Comparison of ENCODE assay signal across 1 cellular context in the genomic region with DNA sequence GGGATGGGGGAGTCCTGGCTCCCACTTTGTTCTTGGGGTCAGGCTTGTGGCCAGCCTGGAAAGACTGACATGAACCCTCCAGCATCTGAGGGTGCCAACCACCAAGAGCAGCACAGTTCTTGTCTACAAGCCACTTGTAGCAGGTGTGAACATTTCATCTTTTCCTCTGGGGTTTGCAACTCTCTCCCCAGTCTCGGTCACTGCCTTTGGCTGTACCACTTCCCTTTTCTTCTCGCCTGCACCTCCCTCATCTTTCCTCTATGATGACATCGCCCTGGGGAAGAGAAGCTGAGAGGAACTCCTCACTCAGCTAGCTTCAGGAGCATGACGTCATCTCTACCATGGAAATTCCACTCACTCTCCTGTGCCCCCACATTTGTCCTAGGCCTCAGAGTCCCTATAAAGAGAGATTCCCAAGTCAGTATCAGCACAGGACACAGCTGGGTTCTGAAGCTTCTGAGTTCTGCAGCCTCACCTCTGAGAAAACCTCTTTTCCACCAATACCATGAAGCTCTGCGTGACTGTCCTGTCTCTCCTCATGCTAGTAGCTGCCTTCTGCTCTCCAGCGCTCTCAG.
TF ChIP-seq lines count a peak whose summit lies in the region.

Gene CCL4 (plus strand): TSS at position 427 of the 575 bp plus-strand sequence. CDS start 79 bp downstream, at position 506.

TF ChIP-seq in HEK293, 187 proteins besides CTCF, POLR2A, EP300 and RAD21 (continued from another document):
- TF ChIP-seq ZNF692 (tag by site-specific recombination; IDR thresholded peaks at IDR 0.05) (0 out of 2 replicates have a peak, but pooled peaks have one; percentile 19), ZNF660 (tag by site-specific recombination; IDR thresholded peaks at IDR 0.05) (peak; percentile 58; the same call in 1 of the 2 replicates), ZNF629 (tag by site-specific recombination; IDR thresholded peaks at IDR 0.05) (peak; percentile 91)
- TF ChIP-seq, protein P1, sequence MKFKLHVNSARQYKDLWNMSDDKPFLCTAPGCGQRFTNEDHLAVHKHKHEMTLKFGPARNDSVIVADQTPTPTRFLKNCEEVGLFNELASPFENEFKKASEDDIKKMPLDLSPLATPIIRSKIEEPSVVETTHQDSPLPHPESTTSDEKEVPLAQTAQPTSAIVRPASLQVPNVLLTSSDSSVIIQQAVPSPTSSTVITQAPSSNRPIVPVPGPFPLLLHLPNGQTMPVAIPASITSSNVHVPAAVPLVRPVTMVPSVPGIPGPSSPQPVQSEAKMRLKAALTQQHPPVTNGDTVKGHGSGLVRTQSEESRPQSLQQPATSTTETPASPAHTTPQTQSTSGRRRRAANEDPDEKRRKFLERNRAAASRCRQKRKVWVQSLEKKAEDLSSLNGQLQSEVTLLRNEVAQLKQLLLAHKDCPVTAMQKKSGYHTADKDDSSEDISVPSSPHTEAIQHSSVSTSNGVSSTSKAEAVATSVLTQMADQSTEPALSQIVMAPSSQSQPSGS (tag by site-specific recombination; IDR thresholded peaks at IDR 0.05; ENCODE audit: low read depth): peak; percentile 95
- TF ChIP-seq, protein P2, sequence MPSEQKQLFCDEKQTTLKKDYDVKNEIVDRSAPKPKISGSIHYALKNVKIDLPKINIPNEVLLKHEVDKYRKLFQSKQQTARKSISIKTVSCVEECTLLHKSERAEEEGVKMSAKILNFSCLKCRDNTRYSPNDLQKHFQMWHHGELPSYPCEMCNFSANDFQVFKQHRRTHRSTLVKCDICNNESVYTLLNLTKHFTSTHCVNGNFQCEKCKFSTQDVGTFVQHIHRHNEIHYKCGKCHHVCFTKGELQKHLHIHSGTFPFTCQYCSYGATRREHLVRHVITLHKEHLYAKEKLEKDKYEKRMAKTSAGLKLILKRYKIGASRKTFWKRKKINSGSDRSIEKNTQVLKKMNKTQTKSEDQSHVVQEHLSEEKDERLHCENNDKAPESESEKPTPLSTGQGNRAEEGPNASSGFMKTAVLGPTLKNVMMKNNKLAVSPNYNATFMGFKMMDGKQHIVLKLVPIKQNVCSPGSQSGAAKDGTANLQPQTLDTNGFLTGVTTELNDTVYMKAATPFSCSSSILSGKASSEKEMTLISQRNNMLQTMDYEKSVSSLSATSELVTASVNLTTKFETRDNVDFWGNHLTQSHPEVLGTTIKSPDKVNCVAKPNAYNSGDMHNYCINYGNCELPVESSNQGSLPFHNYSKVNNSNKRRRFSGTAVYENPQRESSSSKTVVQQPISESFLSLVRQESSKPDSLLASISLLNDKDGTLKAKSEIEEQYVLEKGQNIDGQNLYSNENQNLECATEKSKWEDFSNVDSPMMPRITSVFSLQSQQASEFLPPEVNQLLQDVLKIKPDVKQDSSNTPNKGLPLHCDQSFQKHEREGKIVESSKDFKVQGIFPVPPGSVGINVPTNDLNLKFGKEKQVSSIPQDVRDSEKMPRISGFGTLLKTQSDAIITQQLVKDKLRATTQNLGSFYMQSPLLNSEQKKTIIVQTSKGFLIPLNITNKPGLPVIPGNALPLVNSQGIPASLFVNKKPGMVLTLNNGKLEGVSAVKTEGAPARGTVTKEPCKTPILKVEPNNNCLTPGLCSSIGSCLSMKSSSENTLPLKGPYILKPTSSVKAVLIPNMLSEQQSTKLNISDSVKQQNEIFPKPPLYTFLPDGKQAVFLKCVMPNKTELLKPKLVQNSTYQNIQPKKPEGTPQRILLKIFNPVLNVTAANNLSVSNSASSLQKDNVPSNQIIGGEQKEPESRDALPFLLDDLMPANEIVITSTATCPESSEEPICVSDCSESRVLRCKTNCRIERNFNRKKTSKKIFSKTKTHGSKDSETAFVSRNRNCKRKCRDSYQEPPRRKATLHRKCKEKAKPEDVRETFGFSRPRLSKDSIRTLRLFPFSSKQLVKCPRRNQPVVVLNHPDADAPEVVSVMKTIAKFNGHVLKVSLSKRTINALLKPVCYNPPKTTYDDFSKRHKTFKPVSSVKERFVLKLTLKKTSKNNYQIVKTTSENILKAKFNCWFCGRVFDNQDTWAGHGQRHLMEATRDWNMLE (tag by site-specific recombination; conservative IDR thresholded peaks at IDR 0.05; ENCODE audit: low read depth): 0 out of 2 replicates have a peak, but pooled peaks have one; percentile 27
